ENCODE assay signal across 1 cellular context in genomic region chr19:50906217-50906616, GRCh38.
A peak's percentile ranks its signal among the peaks of the same experiment; 100 is the strongest.
TF ChIP-seq lines count a peak whose summit lies in the region.

No MANE protein-coding gene starts in this region.

TF ChIP-seq in HepG2, 621 proteins besides CTCF, POLR2A, EP300 and RAD21:
- TF ChIP-seq, protein P1, sequence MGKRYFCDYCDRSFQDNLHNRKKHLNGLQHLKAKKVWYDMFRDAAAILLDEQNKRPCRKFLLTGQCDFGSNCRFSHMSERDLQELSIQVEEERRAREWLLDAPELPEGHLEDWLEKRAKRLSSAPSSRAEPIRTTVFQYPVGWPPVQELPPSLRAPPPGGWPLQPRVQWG (CRISPR knock-in tag; IDR thresholded peaks at IDR 0.05; ENCODE audit: borderline replicate concordance, low read depth) = no peak
- TF ChIP-seq MED13 (CRISPR knock-in tag; IDR thresholded peaks at IDR 0.05) (no peak), DRAP1 (CRISPR knock-in tag; IDR thresholded peaks at IDR 0.05) (no peak), SMC3 (IDR thresholded peaks at IDR 0.05; ENCODE audit: low read length) (peak; percentile 23; the same call in 1 of the 2 replicates), GATAD2A (CRISPR knock-in tag; IDR thresholded peaks at IDR 0.05) (no peak), STAG1 (CRISPR knock-in tag; IDR thresholded peaks at IDR 0.05) (0 out of 2 replicates have a peak, but pooled peaks have one; percentile 11), SIN3B (IDR thresholded peaks at IDR 0.05; ENCODE audit: low read length) (no peak), ZSCAN22 (CRISPR knock-in tag; IDR thresholded peaks at IDR 0.05) (peak; percentile 88), MTA1 (CRISPR knock-in tag; IDR thresholded peaks at IDR 0.05; ENCODE audit: borderline replicate concordance) (no peak), ZNF317 (CRISPR knock-in tag; IDR thresholded peaks at IDR 0.05) (no peak), ZSCAN20 (CRISPR knock-in tag; IDR thresholded peaks at IDR 0.05; ENCODE audit: borderline replicate concordance) (no peak), SYNCRIP (IDR thresholded peaks at IDR 0.05; ENCODE audit: insufficient read depth, low read depth, low read length) (no peak)
- TF ChIP-seq, protein P2, sequence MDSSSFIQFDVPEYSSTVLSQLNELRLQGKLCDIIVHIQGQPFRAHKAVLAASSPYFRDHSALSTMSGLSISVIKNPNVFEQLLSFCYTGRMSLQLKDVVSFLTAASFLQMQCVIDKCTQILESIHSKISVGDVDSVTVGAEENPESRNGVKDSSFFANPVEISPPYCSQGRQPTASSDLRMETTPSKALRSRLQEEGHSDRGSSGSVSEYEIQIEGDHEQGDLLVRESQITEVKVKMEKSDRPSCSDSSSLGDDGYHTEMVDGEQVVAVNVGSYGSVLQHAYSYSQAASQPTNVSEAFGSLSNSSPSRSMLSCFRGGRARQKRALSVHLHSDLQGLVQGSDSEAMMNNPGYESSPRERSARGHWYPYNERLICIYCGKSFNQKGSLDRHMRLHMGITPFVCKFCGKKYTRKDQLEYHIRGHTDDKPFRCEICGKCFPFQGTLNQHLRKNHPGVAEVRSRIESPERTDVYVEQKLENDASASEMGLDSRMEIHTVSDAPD (CRISPR knock-in tag; IDR thresholded peaks at IDR 0.05) = no peak
